Comparison of ENCODE assay signal across 10 cellular contexts in genomic region chr12:76880156-76881023, GRCh38. TPM values are rescaled to one million over a fixed set of nuclear protein-coding genes. Genes with fewer than 3 reads are reported as not detected.
DNase-seq lines count a peak whose midpoint lies in the region; ATAC-seq and TF ChIP-seq lines count a peak whose summit lies in the region.
"Had no signal": no experiment of that assay in that cellular context is flagged by ENCODE, and none has a peak within 500 bp of the region (broad histone marks: within the 10 kb centered on the region; RNA-seq: fewer than 3 reads in every experiment).

No MANE protein-coding gene starts in this region.

- H4K20me1 ChIP-seq in smooth muscle cell (ENCODE audit: low read depth) = peaks cover 23% of the 10 kb centered on the region

- peak overlapping the region; percentile 99 for H3K4me2 ChIP-seq in smooth muscle cell

- peak overlapping the region; percentile 99 for H3K27ac ChIP-seq in smooth muscle cell (ENCODE audit: low read depth)

- H3K4me3 Mint-ChIP-seq in activated T-helper 1 cell treated with anti-CD3 and anti-CD28 coated beads, Interleukin-12 subunit alpha, Interleukin-12 subunit beta, Interleukin-2, Interleukin-4 antibody, amounts not matched to agents 30 ng/mL and 10 ng/mL and 1 ng/mL, durations not matched to agents 14 hours and 24 hours and 36 hours = peak overlapping the region; percentile 81

- H3K4me1 Mint-ChIP-seq in activated T-helper 1 cell treated with anti-CD3 and anti-CD28 coated beads, Interleukin-12 subunit alpha, Interleukin-12 subunit beta, Interleukin-2, Interleukin-4 antibody, amounts not matched to agents 30 ng/mL and 10 ng/mL and 1 ng/mL, durations not matched to agents 14 hours and 24 hours and 36 hours (ENCODE audit: low read depth) = peaks cover 15% of the 10 kb centered on the region

- peaks cover 19% of the 10 kb centered on the region for H3F3A ChIP-seq in smooth muscle cell (ENCODE audit: low read depth)

- H3K9ac ChIP-seq in smooth muscle cell (ENCODE audit: low read depth) = peak overlapping the region; percentile 97

- no peaks in the 10 kb centered on the region for H3K27me3 ChIP-seq in smooth muscle cell (ENCODE audit: low read depth)

- ATAC-seq in HG03571 (IDR thresholded peaks at IDR 0.05; ENCODE audit: unreplicated experiment) = no peak
- ATAC-seq in HG03442 (IDR thresholded peaks at IDR 0.05; ENCODE audit: unreplicated experiment) = no peak

- no peaks in the 10 kb centered on the region for H3K36me3 ChIP-seq in smooth muscle cell (ENCODE audit: low read depth)

- H3K36me3 Mint-ChIP-seq in activated T-helper 1 cell treated with anti-CD3 and anti-CD28 coated beads, Interleukin-12 subunit alpha, Interleukin-12 subunit beta, Interleukin-2, Interleukin-4 antibody, amounts not matched to agents 30 ng/mL and 10 ng/mL and 1 ng/mL, durations not matched to agents 14 hours and 24 hours and 36 hours (ENCODE audit: low read depth) = no peaks in the 10 kb centered on the region

- H2AFZ ChIP-seq in smooth muscle cell (ENCODE audit: low read depth) = peak overlapping the region; percentile 38

- peaks cover 58% of the 10 kb centered on the region for H3K27me3 Mint-ChIP-seq in activated T-helper 1 cell treated with anti-CD3 and anti-CD28 coated beads, Interleukin-12 subunit alpha, Interleukin-12 subunit beta, Interleukin-2, Interleukin-4 antibody, amounts not matched to agents 30 ng/mL and 10 ng/mL and 1 ng/mL, durations not matched to agents 14 hours and 24 hours and 36 hours (ENCODE audit: insufficient read depth)

- 58% methylated on average over 12 of the region's 12 CpGs for WGBS in smooth muscle cell (ENCODE audit: low lambda C conversion rate)

- DNase-seq in NCI-H2227 treated with DMSO at 0.1 percent for 48 hours (lab: John Stamatoyannopoulos, UW) = peak; percentile 21
- no peak for DNase-seq in NCI-H2227 (lab: John Stamatoyannopoulos, UW; ENCODE audit: unreplicated experiment)
- DNase-seq in activated T-helper 1 cell treated with anti-CD3 and anti-CD28 coated beads, Interleukin-12 subunit alpha, Interleukin-12 subunit beta, Interleukin-2, Interleukin-4 antibody, amounts not matched to agents 30 ng/mL and 10 ng/mL and 1 ng/mL, durations not matched to agents 14 hours and 24 hours and 36 hours (ENCODE audit: low spot score) = no peak
- peak; percentile 72 for DNase-seq in hepatic stellate cell (ENCODE audit: low spot score)
- no peak for DNase-seq in smooth muscle cell (lab: John Stamatoyannopoulos, UW; ENCODE audit: unreplicated experiment)
- no peak for DNase-seq in cerebellar cortex (ENCODE audit: low spot score)
- DNase-seq: effector CD8-positive, alpha-beta T cell; substantia nigra had no signal

- peaks cover 38% of the 10 kb centered on the region for H3K4me1 ChIP-seq in smooth muscle cell (ENCODE audit: low read depth)

- peaks cover 33% of the 10 kb centered on the region for H3K79me2 ChIP-seq in smooth muscle cell (ENCODE audit: low read depth)

- H3K9me3 ChIP-seq in smooth muscle cell (replicated peaks; ENCODE audit: low read depth) = no peaks in the 10 kb centered on the region

- H3K27ac Mint-ChIP-seq in activated T-helper 1 cell treated with anti-CD3 and anti-CD28 coated beads, Interleukin-12 subunit alpha, Interleukin-12 subunit beta, Interleukin-2, Interleukin-4 antibody, amounts not matched to agents 30 ng/mL and 10 ng/mL and 1 ng/mL, durations not matched to agents 14 hours and 24 hours and 36 hours = no peak overlapping the region

- intact Hi-C loops in activated T-helper 1 cell treated with anti-CD3 and anti-CD28 coated beads, Interleukin-12 subunit alpha, Interleukin-12 subunit beta, Interleukin-2, Interleukin-4 antibody, amounts not matched to agents 30 ng/mL and 10 ng/mL and 1 ng/mL, durations not matched to agents 14 hours and 24 hours and 36 hours (cut with micrococcal nuclease) = no loop called here

- H3K4me3 ChIP-seq in smooth muscle cell = peak overlapping the region; percentile 98

- TF ChIP-seq CTCF in smooth muscle cell (IDR thresholded peaks at IDR 0.05; ENCODE audit: borderline replicate concordance, insufficient read depth, poor library complexity, severe bottlenecking) = no peak

- H3K9me3 Mint-ChIP-seq in activated T-helper 1 cell treated with anti-CD3 and anti-CD28 coated beads, Interleukin-12 subunit alpha, Interleukin-12 subunit beta, Interleukin-2, Interleukin-4 antibody, amounts not matched to agents 30 ng/mL and 10 ng/mL and 1 ng/mL, durations not matched to agents 14 hours and 24 hours and 36 hours = no peaks in the 10 kb centered on the region

RNA-seq across cellular contexts. Expression of gene CSRP2, which starts 1.6 kb away (rescaled TPM):
- 0.36 and 0.96 TPM in 2 replicates for total RNA-seq in activated T-helper 1 cell treated with anti-CD3 and anti-CD28 coated beads, Interleukin-12 subunit alpha, Interleukin-12 subunit beta, Interleukin-2, Interleukin-4 antibody, amounts not matched to agents 30 ng/mL and 10 ng/mL and 1 ng/mL, durations not matched to agents 14 hours and 24 hours and 36 hours
- 355 and 379 TPM in 2 replicates for total RNA-seq in smooth muscle cell
- 549 and 735 TPM in 2 replicates for polyA plus RNA-seq in smooth muscle cell

Comparison
In these comparisons a context has a peak if more than half of its experiments do, and no peak if none do; other contexts are left out.
1. DNase-seq: peak in NCI-H2227 treated with DMSO at 0.1 percent for 48 hours (single experiment) and hepatic stellate cell (single experiment); none in NCI-H2227 (single experiment), activated T-helper 1 cell treated with anti-CD3 and anti-CD28 coated beads, Interleukin-12 subunit alpha, Interleukin-12 subunit beta, Interleukin-2, Interleukin-4 antibody, amounts not matched to agents 30 ng/mL and 10 ng/mL and 1 ng/mL, durations not matched to agents 14 hours and 24 hours and 36 hours (single experiment), smooth muscle cell (single experiment) and cerebellar cortex (single experiment).
2. RNA of gene CSRP2, which starts 1.6 kb away (total RNA-seq): 355 to 379 TPM in smooth muscle cell; 0.36 to 0.96 TPM in activated T-helper 1 cell treated with anti-CD3 and anti-CD28 coated beads, Interleukin-12 subunit alpha, Interleukin-12 subunit beta, Interleukin-2, Interleukin-4 antibody, amounts not matched to agents 30 ng/mL and 10 ng/mL and 1 ng/mL, durations not matched to agents 14 hours and 24 hours and 36 hours; every median in the first group is over 100 times any median in the second.